ENCODE assay signal across 10 cellular contexts in the genomic region with DNA sequence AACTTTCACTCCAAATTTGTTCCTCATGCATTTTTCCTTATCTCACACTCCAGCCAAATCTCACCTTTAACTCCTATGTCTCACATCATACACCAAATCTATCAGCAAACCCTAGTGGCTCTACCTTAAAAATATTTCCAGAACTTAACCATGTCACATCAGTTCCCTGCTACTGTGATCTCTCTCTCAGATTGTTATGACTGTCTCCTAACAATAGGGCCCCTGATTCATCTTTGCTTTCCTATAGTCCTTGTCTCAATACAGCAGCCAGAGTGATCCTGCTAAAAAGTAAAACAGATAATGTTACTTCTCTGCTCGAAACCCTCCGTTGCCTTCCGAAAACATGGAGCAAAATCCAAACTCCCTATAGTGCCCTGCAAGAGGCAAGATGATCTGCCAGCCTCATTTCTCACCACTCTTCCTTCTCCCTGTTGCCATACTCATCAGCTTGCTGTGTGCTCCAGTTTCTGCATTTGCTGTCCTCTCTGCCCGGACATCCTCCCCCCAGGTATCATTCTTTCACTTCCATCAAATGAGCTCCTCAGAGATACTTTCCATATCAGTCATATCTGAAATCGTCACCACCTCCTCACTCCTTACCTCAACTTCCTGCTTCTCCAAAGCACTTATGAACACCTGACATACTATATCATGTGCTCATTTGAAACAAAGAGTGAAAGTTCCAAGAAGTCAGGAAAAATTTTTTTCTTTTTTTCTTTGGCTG.
DNase-seq lines count a peak whose midpoint lies in the region; ATAC-seq and TF ChIP-seq lines count a peak whose summit lies in the region.
"Had no signal": no experiment of that assay in that cellular context is flagged by ENCODE, and none has a peak within 500 bp of the region (broad histone marks: within the 10 kb centered on the region; RNA-seq: fewer than 3 reads in every experiment).

No MANE protein-coding gene starts in this region.

- H3F3A ChIP-seq in SK-N-SH (replicated peaks; ENCODE audit: insufficient read depth): no peaks in the 10 kb centered on the region

- no peak overlapping the region for H3K4me2 ChIP-seq in SK-N-SH
- H3K4me2 ChIP-seq: smooth muscle cell had no signal

- no peak overlapping the region for H3K9ac ChIP-seq in SK-N-SH

- H3K4me3 ChIP-seq in SK-N-SH (ENCODE audit: low read depth in 2 of 2, low read length in 1 of 2): no peak overlapping the region
- no peak overlapping the region for H3K4me3 ChIP-seq in sigmoid colon
- H3K4me3 ChIP-seq: smooth muscle cell had no signal

- CTCF ChIA-PET in activated CD8-positive, alpha-beta memory T cell treated with anti-CD3 and anti-CD28 coated beads, Interleukin-2, amount 10 ng/mL, durations not matched to agents 7 days and 5 days (lab: Charles Lee): no interaction called here
- CTCF ChIA-PET in SK-N-SH (lab: Yijun Ruan, JAX): no interaction called here

- H3K79me2 ChIP-seq in SK-N-SH (ENCODE audit: insufficient read depth): no peaks in the 10 kb centered on the region

- no peak for TF ChIP-seq POLR2A in sigmoid colon (IDR thresholded peaks at IDR 0.05)

- TF ChIP-seq CTCF in SK-N-SH (IDR thresholded peaks at IDR 0.05) (no peak), sigmoid colon (IDR thresholded peaks at IDR 0.05) (no peak)

- H3K9me2 ChIP-seq in SK-N-SH: no peaks in the 10 kb centered on the region

- H3K27me3 Mint-ChIP-seq in activated CD8-positive, alpha-beta memory T cell treated with anti-CD3 and anti-CD28 coated beads, Interleukin-2, amount 10 ng/mL, durations not matched to agents 7 days and 5 days: no peaks in the 10 kb centered on the region
- H3K27me3 Mint-ChIP-seq: activated naive CD8-positive, alpha-beta T cell had no signal

- H3K36me3 ChIP-seq in SK-N-SH (replicated peaks in 1 of 2; ENCODE audit: control insufficient read depth in 1 of 2, insufficient read depth in 2 of 2, low read length in 1 of 2): no peaks in the 10 kb centered on the region
- H3K36me3 ChIP-seq in sigmoid colon: no peaks in the 10 kb centered on the region

- H3K4me3 Mint-ChIP-seq in activated CD8-positive, alpha-beta memory T cell treated with anti-CD3 and anti-CD28 coated beads, Interleukin-2, amount 10 ng/mL, durations not matched to agents 7 days and 5 days: no peak overlapping the region
- H3K4me3 Mint-ChIP-seq: activated naive CD8-positive, alpha-beta T cell had no signal

- no peak overlapping the region for H3K27ac ChIP-seq in SK-N-SH (ENCODE audit: low read depth in 2 of 2, low read length in 1 of 2)
- H3K27ac ChIP-seq in sigmoid colon: no peak overlapping the region

- no peak overlapping the region for H3K27ac Mint-ChIP-seq in activated CD8-positive, alpha-beta memory T cell treated with anti-CD3 and anti-CD28 coated beads, Interleukin-2, amount 10 ng/mL, durations not matched to agents 7 days and 5 days
- H3K27ac Mint-ChIP-seq: activated naive CD8-positive, alpha-beta T cell had no signal

- no peaks in the 10 kb centered on the region for H3K36me3 Mint-ChIP-seq in activated CD8-positive, alpha-beta memory T cell treated with anti-CD3 and anti-CD28 coated beads, Interleukin-2, amount 10 ng/mL, durations not matched to agents 7 days and 5 days

- no peak for DNase-seq in activated CD8-positive, alpha-beta memory T cell treated with anti-CD3 and anti-CD28 coated beads, Interleukin-2, amount 10 ng/mL, durations not matched to agents 7 days and 5 days
- no peak for DNase-seq in activated CD8-positive, alpha-beta memory T cell treated with anti-CD3 and anti-CD28 coated beads, Interleukin-2, amount 50 U/mL, for 4 hours
- DNase-seq in kidney tubule cell (ENCODE audit: low spot score) (peak; percentile 71), SK-N-SH (no peak), sigmoid colon (no peak), head of caudate nucleus (no peak)

- intact Hi-C loops in sigmoid colon (cut with DNase I): no loop called here
- intact Hi-C loops in head of caudate nucleus (cut with DNase I): no loop called here

- peak; percentile 47 for ATAC-seq in activated CD8-positive, alpha-beta memory T cell treated with anti-CD3 and anti-CD28 coated beads, Interleukin-2, amount 10 ng/mL, durations not matched to agents 7 days and 5 days
- peak; percentile 77 for ATAC-seq in GM21390 (IDR thresholded peaks at IDR 0.05; ENCODE audit: unreplicated experiment)
- ATAC-seq in HG03196 (IDR thresholded peaks at IDR 0.05; ENCODE audit: unreplicated experiment): peak; percentile 65

- TF ChIP-seq EP300 in SK-N-SH (IDR thresholded peaks at IDR 0.05; ENCODE audit: borderline replicate concordance in 1 of 2, low read depth in 1 of 2, low read length in 1 of 2) (no peak), sigmoid colon (IDR thresholded peaks at IDR 0.05) (no peak)

- no peak for TF ChIP-seq RAD21 in SK-N-SH (IDR thresholded peaks at IDR 0.05; ENCODE audit: low read length)

- POLR2A ChIA-PET in SK-N-SH (lab: Yijun Ruan, JAX): no interaction called here

- WGBS in SK-N-SH (ENCODE audit: low lambda C conversion rate): 2% methylated on average over 5 of the region's 5 CpGs
- WGBS in sigmoid colon, 2 donors: 85 to 93% methylated on average over 5 of the region's 5 CpGs

- peaks cover 2% of the 10 kb centered on the region for H3K9me3 Mint-ChIP-seq in activated CD8-positive, alpha-beta memory T cell treated with anti-CD3 and anti-CD28 coated beads, Interleukin-2, amount 10 ng/mL, durations not matched to agents 7 days and 5 days (ENCODE audit: low read depth)

- H2AFZ ChIP-seq in SK-N-SH (ENCODE audit: low read depth): no peak overlapping the region

- no peaks in the 10 kb centered on the region; the same call in 1 of the 2 replicates for H3K27me3 ChIP-seq in SK-N-SH (ENCODE audit: insufficient read depth)
- no peaks in the 10 kb centered on the region for H3K27me3 ChIP-seq in sigmoid colon

- H3K4me1 ChIP-seq in SK-N-SH (ENCODE audit: control insufficient read depth in 1 of 2, insufficient read depth in 2 of 2, low read depth in 1 of 2, low read length in 1 of 2) (no peaks in the 10 kb centered on the region), sigmoid colon (no peaks in the 10 kb centered on the region)

- H4K20me1 ChIP-seq in SK-N-SH (ENCODE audit: insufficient read depth): no peaks in the 10 kb centered on the region

- H3K9me3 ChIP-seq in SK-N-SH (no peaks in the 10 kb centered on the region), sigmoid colon (no peaks in the 10 kb centered on the region)

- H3K4me1 Mint-ChIP-seq in activated CD8-positive, alpha-beta memory T cell treated with anti-CD3 and anti-CD28 coated beads, Interleukin-2, amount 10 ng/mL, durations not matched to agents 7 days and 5 days: no peaks in the 10 kb centered on the region

TF ChIP-seq in SK-N-SH, 30 proteins besides CTCF, POLR2A, EP300 and RAD21:
- no peak for TF ChIP-seq NFIC (IDR thresholded peaks at IDR 0.05; ENCODE audit: borderline replicate concordance)
- no peak for TF ChIP-seq POLR2AphosphoS5 (IDR thresholded peaks at IDR 0.05; ENCODE audit: low read depth, low read length)
- no peak for TF ChIP-seq TCF12 (IDR thresholded peaks at IDR 0.05)
- no peak for TF ChIP-seq USF2 (IDR thresholded peaks at IDR 0.05; ENCODE audit: borderline replicate concordance, low read depth, low read length)
- no peak for TF ChIP-seq RFX5 (IDR thresholded peaks at IDR 0.05; ENCODE audit: low read length)
- no peak for TF ChIP-seq YY1 (IDR thresholded peaks at IDR 0.05; ENCODE audit: low read depth)
- TF ChIP-seq EZH2phosphoT487 (IDR thresholded peaks at IDR 0.05; ENCODE audit: borderline replicate concordance, low read depth): no peak
- TF ChIP-seq RCOR1 (IDR thresholded peaks at IDR 0.05; ENCODE audit: low read length): no peak
- TF ChIP-seq, protein P1, sequence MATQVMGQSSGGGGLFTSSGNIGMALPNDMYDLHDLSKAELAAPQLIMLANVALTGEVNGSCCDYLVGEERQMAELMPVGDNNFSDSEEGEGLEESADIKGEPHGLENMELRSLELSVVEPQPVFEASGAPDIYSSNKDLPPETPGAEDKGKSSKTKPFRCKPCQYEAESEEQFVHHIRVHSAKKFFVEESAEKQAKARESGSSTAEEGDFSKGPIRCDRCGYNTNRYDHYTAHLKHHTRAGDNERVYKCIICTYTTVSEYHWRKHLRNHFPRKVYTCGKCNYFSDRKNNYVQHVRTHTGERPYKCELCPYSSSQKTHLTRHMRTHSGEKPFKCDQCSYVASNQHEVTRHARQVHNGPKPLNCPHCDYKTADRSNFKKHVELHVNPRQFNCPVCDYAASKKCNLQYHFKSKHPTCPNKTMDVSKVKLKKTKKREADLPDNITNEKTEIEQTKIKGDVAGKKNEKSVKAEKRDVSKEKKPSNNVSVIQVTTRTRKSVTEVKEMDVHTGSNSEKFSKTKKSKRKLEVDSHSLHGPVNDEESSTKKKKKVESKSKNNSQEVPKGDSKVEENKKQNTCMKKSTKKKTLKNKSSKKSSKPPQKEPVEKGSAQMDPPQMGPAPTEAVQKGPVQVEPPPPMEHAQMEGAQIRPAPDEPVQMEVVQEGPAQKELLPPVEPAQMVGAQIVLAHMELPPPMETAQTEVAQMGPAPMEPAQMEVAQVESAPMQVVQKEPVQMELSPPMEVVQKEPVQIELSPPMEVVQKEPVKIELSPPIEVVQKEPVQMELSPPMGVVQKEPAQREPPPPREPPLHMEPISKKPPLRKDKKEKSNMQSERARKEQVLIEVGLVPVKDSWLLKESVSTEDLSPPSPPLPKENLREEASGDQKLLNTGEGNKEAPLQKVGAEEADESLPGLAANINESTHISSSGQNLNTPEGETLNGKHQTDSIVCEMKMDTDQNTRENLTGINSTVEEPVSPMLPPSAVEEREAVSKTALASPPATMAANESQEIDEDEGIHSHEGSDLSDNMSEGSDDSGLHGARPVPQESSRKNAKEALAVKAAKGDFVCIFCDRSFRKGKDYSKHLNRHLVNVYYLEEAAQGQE (IDR thresholded peaks at IDR 0.05; ENCODE audit: low read depth, low read length): no peak
- TF ChIP-seq NRF1 (IDR thresholded peaks at IDR 0.05; ENCODE audit: low read depth, low read length): no peak
- TF ChIP-seq GATA2 (CRISPR knock-in tag; IDR thresholded peaks at IDR 0.05): no peak
- no peak for TF ChIP-seq CHD2 (IDR thresholded peaks at IDR 0.05; ENCODE audit: low read length, partially characterized antibody)
- no peak for TF ChIP-seq FOXJ3 (CRISPR knock-in tag; IDR thresholded peaks at IDR 0.05)
